ENCODE assay signal across 20 cellular contexts in the genomic region with DNA sequence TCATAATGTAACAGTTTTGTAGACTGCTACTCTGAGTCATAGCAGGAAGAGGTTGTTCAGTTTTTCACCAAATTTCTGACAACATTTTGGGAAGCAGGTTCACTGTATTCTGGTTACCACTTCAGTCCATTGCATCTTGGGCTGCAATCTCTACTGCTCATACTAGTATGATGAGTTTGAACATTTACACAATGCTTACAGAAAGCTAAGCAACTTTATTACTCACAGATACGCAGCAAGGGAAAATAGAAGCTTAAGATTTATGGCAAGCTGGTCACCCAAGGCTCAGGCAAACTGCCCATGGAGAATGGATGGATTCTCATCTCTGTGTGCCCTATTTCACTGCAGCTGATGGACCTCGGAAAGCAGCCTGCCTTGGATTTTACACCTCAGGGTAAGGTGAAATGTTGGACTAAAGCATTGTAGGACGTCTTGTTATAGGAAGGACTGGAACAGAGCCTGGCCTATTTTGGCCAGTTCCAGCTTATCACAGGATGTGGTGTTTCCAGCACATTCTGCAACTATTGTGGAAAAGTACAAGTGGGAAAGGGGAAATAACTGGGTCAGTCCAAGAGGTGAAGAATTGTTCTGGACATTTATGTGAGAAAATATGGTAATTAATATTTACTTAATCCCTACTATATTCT.
"Had no signal": no experiment of that assay in that cellular context is flagged by ENCODE, and none has a peak within 500 bp of the region (broad histone marks: within the 10 kb centered on the region; RNA-seq: fewer than 3 reads in every experiment).

No MANE protein-coding gene starts in this region.

- H3K4me3 ChIP-seq: colonic mucosa, esophagus muscularis mucosa, gastroesophageal sphincter, heart left ventricle, hepatocyte, left lung, neural progenitor cell, right lobe of liver, thyroid gland had no signal

- DNase-seq: colonic mucosa; effector CD8-positive, alpha-beta T cell; endodermal cell; foreskin keratinocyte; heart left ventricle; kidney; left lung; mesendoderm; midbrain; naive thymus-derived CD4-positive, alpha-beta T cell; right lobe of liver; small intestine; stimulated activated CD4-positive, alpha-beta T cell treated with anti-CD3 and anti-CD28 coated beads, Interleukin-15, amount 100 ng/mL, for 24 hours; stimulated activated CD4-positive, alpha-beta T cell treated with anti-CD3 and anti-CD28 coated beads, Interleukin-2, amount 100 ng/mL, for 48 hours; stimulated activated naive B cell treated with anti-CD40 and anti-IgM and Interleukin-4, amounts not matched to agents 10 μg/mL and 1 μg/mL and 100 μg/mL, for 72 hours; thyroid gland had no signal

- ATAC-seq: foreskin keratinocyte; gastroesophageal sphincter; heart left ventricle; left lung; naive thymus-derived CD4-positive, alpha-beta T cell; right lobe of liver; stimulated activated naive B cell treated with anti-CD40 and anti-IgM and Interleukin-4, amounts not matched to agents 10 μg/mL and 1 μg/mL and 100 μg/mL, for 72 hours had no signal
